In the genomic region with DNA sequence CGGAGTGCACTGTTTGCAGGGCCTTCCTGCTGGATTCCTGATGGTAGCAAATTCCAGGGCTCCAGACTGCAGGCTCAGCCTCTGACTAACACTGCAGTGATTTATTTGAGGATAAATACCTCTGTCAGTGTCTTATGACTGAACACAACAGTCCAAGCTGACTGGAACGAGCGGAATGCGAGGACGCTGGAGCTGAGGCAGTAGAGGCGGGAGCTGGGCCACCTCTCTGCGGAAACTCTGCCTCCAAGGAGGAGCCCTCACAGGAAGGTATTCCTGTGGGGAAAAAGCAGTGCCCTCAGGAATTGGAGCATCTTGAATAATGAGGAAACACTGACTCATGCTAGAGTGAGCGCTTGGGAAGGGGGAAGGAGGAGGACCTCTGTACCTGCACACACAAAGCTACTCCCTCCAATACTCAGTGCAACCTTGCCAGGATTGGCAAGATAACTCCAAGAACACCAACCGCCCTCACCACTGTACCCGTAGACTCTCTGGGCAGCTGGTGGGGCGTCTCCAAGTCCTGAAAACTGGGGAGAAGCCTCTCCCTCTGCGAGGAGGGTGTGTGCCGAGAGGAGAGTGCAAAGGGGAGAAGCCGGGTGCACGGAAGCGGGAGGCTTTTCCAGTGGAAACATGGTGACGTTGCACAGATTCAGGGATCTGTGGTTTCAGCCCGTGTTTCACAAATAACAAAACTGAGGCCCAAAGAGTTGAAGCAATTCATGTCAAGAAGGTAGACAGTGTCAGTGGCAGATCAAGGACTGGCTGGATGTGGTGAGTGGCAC, we compare ENCODE assay signal across 8 cellular contexts. TPM values are rescaled to one million over a fixed set of nuclear protein-coding genes. Genes with fewer than 3 reads are reported as not detected.
A peak's percentile ranks its signal among the peaks of the same experiment; 100 is the strongest.
DNase-seq lines count a peak whose midpoint lies in the region; ATAC-seq, FAIRE-seq and TF ChIP-seq lines count a peak whose summit lies in the region.

No MANE protein-coding gene starts in this region.

- no peak overlapping the region for H3K27ac Mint-ChIP-seq in activated naive CD4-positive, alpha-beta T cell treated with anti-CD3 and anti-CD28 coated beads, Interleukin-2, amount 10 ng/mL, durations not matched to agents 7 days and 5 days

- CTCF ChIA-PET in A549 (lab: Yijun Ruan, JAX): interaction anchor here (0.9 to 2.3 kb wide), 6 partner anchors 23 to 221 kb away, joined by 3 to 11 read pairs (median 3); no protein-coding TSS in a partner anchor
- CTCF ChIA-PET in activated naive CD4-positive, alpha-beta T cell treated with anti-CD3 and anti-CD28 coated beads, Interleukin-2, amount 10 ng/mL, durations not matched to agents 7 days and 5 days (lab: Charles Lee): no interaction called here

- intact Hi-C loops in lower lobe of right lung (cut with DNase I) (no loop called here), transverse colon (cut with DNase I; ENCODE audit: low total_unique reads) (no loop called here)

- no peaks in the 10 kb centered on the region for H3K27me3 Mint-ChIP-seq in activated naive CD4-positive, alpha-beta T cell treated with anti-CD3 and anti-CD28 coated beads, Interleukin-2, amount 10 ng/mL, durations not matched to agents 7 days and 5 days

- TF ChIP-seq POLR2A in A549 (IDR thresholded peaks at IDR 0.05; ENCODE audit: low read length): no peak
- no peak for TF ChIP-seq POLR2A in transverse colon (IDR thresholded peaks at IDR 0.05)

- peak; percentile 98 to 99 for ATAC-seq in A549
- peak; percentile 88 to 93 for ATAC-seq in lower lobe of right lung
- no peak for ATAC-seq in GM21367 (IDR thresholded peaks at IDR 0.05; ENCODE audit: unreplicated experiment)

- 14% methylated on average over 17 of the region's 18 CpGs for WGBS in A549 (ENCODE audit: missing lambda C conversion rate)
- 74% methylated on average over 18 of the region's 18 CpGs; no CpG with 5 or more reads in 1 of the 2 donors for WGBS in transverse colon (ENCODE audit: low coverage in 1 of 2), 2 donors

- in situ Hi-C loops in transverse colon (cut with MboI; ENCODE audit: low pct_ligation_motif_present in 1 of 4, low pct_unique_long_range_greater_than_20kb in 1 of 4, low sequenced_read_pairs in 3 of 4): no loop called here

- H3K9me3 ChIP-seq in A549 (no peaks in the 10 kb centered on the region), MG63 (no peaks in the 10 kb centered on the region), duodenal mucosa (ENCODE audit: control insufficient read depth in 1 of 2, low read length in 2 of 2) (no peaks in the 10 kb centered on the region), lower lobe of right lung (no peaks in the 10 kb centered on the region), transverse colon (no peaks in the 10 kb centered on the region)

- H3K36me3 Mint-ChIP-seq in activated naive CD4-positive, alpha-beta T cell treated with anti-CD3 and anti-CD28 coated beads, Interleukin-2, amount 10 ng/mL, durations not matched to agents 7 days and 5 days: peaks cover 51% of the 10 kb centered on the region

- TF ChIP-seq EP300 in A549 (IDR thresholded peaks at IDR 0.05) (peak in 1 of 2 experiments; percentile 44; a peak in 1 of 5 replicates), transverse colon (IDR thresholded peaks at IDR 0.05; ENCODE audit: low read depth) (peak; percentile 82)

- no peak for TF ChIP-seq CTCF in A549 (IDR thresholded peaks at IDR 0.05)
- no peak for TF ChIP-seq CTCF in lower lobe of right lung (IDR thresholded peaks at IDR 0.05)
- TF ChIP-seq CTCF in transverse colon (IDR thresholded peaks at IDR 0.05): no peak

- H3K36me3 ChIP-seq in MG63: peaks cover 25% of the 10 kb centered on the region
- peaks cover 0 to 5% of the 10 kb centered on the region in 2 donors for H3K36me3 ChIP-seq in duodenal mucosa (ENCODE audit: control insufficient read depth in 1 of 2, insufficient read depth in 2 of 2, low read length in 2 of 2)
- peaks cover 16% of the 10 kb centered on the region for H3K36me3 ChIP-seq in lower lobe of right lung
- H3K36me3 ChIP-seq in transverse colon: peaks cover 0 to 5% (median 2%) of the 10 kb centered on the region in 4 donors

- peak; percentile 27 to 34; a peak in 2 of 5 replicates for TF ChIP-seq RAD21 in A549 (conservative IDR thresholded peaks at IDR 0.05 in 1 of 2, IDR thresholded peaks at IDR 0.05 in 1 of 2)

- DNase-seq in A549 (ENCODE audit: low read depth in 1 of 2, low spot score in 1 of 2) (peak; percentile 79 to 93), MG63 (peak; percentile 95), lower lobe of right lung (no peak), transverse colon (peak; percentile 65), NCI-H69 (lab: John Stamatoyannopoulos, UW) (no peak)
- DNase-seq in activated naive CD4-positive, alpha-beta T cell treated with anti-CD3 and anti-CD28 coated beads, Interleukin-2, amount 10 ng/mL, durations not matched to agents 7 days and 5 days: no peak

- H3K4me2 ChIP-seq in A549: peak overlapping the region; percentile 80

- POLR2A ChIA-PET in A549 (lab: Yijun Ruan, JAX): interaction anchor here (0.7 to 1.8 kb wide), 4 partner anchors 28 to 1241 kb away, joined by 3 to 9 read pairs (median 6); a partner anchor contains a TSS

- peaks cover 10% of the 10 kb centered on the region for H3K9me3 Mint-ChIP-seq in activated naive CD4-positive, alpha-beta T cell treated with anti-CD3 and anti-CD28 coated beads, Interleukin-2, amount 10 ng/mL, durations not matched to agents 7 days and 5 days

- H3K4me3 ChIP-seq in A549: no peak overlapping the region
- no peak overlapping the region for H3K4me3 ChIP-seq in MG63
- H3K4me3 ChIP-seq in duodenal mucosa (ENCODE audit: low read depth in 1 of 2, low read length in 2 of 2): peak overlapping the region; percentile 6 to 50
- no peak overlapping the region for H3K4me3 ChIP-seq in lower lobe of right lung
- no peak overlapping the region for H3K4me3 ChIP-seq in transverse colon

- H3K4me1 Mint-ChIP-seq in activated naive CD4-positive, alpha-beta T cell treated with anti-CD3 and anti-CD28 coated beads, Interleukin-2, amount 10 ng/mL, durations not matched to agents 7 days and 5 days: peaks cover 3% of the 10 kb centered on the region

- H3K27me3 ChIP-seq in MG63: no peaks in the 10 kb centered on the region
- no peaks in the 10 kb centered on the region for H3K27me3 ChIP-seq in duodenal mucosa (ENCODE audit: control insufficient read depth in 1 of 2, insufficient read depth in 2 of 2, low read length in 2 of 2)
- no peaks in the 10 kb centered on the region for H3K27me3 ChIP-seq in lower lobe of right lung (ENCODE audit: low read depth)
- H3K27me3 ChIP-seq in transverse colon: no peaks in the 10 kb centered on the region

- H3K4me3 Mint-ChIP-seq in activated naive CD4-positive, alpha-beta T cell treated with anti-CD3 and anti-CD28 coated beads, Interleukin-2, amount 10 ng/mL, durations not matched to agents 7 days and 5 days: no peak overlapping the region

- H3K9ac ChIP-seq in duodenal mucosa (ENCODE audit: low read depth in 1 of 2, low read length in 2 of 2): peak overlapping the region in 1 of 2 donors; percentile 37

- H3K27ac ChIP-seq in A549: peak overlapping the region; percentile 67 to 84
- peak overlapping the region; percentile 23 for H3K27ac ChIP-seq in duodenal mucosa (ENCODE audit: low read depth, low read length)
- peak overlapping the region; percentile 69 for H3K27ac ChIP-seq in lower lobe of right lung
- H3K27ac ChIP-seq in transverse colon: peak overlapping the region; percentile 86 to 91 (median 88)

- FAIRE-seq in A549 (lab: Jason Lieb, UNC): peak; percentile 82

- peaks cover 46% of the 10 kb centered on the region for H3K4me1 ChIP-seq in A549
- peaks cover 16 to 25% of the 10 kb centered on the region in 2 donors for H3K4me1 ChIP-seq in duodenal mucosa (ENCODE audit: control insufficient read depth in 1 of 2, insufficient read depth in 2 of 2, low read length in 2 of 2)
- H3K4me1 ChIP-seq in lower lobe of right lung: peaks cover 36% of the 10 kb centered on the region
- H3K4me1 ChIP-seq in transverse colon: peaks cover 13 to 53% (median 21%) of the 10 kb centered on the region in 4 donors

TF ChIP-seq in A549, 52 proteins besides CTCF, POLR2A, EP300 and RAD21 (continues in another document):
- TF ChIP-seq TFCP2L1 (CRISPR knock-in tag; IDR thresholded peaks at IDR 0.05) (no peak), CHD2 (IDR thresholded peaks at IDR 0.05; ENCODE audit: low read length, partially characterized antibody) (no peak), HOXB5 (CRISPR knock-in tag; IDR thresholded peaks at IDR 0.05) (0 out of 2 replicates have a peak, but pooled peaks have one; percentile 77), FOSL2 (IDR thresholded peaks at IDR 0.05) (peak; percentile 27; the same call in 1 of the 2 replicates), FOSL2 (CRISPR knock-in tag; IDR thresholded peaks at IDR 0.05) (peak; percentile 87), NR3C1 (IDR thresholded peaks at IDR 0.05) (no peak), MAZ (IDR thresholded peaks at IDR 0.05; ENCODE audit: borderline replicate concordance, low read depth, low read length) (no peak)
- TF ChIP-seq, protein P1, sequence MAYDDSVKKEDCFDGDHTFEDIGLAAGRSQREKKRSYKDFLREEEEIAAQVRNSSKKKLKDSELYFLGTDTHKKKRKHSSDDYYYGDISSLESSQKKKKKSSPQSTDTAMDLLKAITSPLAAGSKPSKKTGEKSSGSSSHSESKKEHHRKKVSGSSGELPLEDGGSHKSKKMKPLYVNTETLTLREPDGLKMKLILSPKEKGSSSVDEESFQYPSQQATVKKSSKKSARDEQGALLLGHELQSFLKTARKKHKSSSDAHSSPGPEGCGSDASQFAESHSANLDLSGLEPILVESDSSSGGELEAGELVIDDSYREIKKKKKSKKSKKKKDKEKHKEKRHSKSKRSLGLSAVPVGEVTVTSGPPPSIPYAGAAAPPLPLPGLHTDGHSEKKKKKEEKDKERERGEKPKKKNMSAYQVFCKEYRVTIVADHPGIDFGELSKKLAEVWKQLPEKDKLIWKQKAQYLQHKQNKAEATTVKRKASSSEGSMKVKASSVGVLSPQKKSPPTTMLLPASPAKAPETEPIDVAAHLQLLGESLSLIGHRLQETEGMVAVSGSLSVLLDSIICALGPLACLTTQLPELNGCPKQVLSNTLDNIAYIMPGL (CRISPR knock-in tag; IDR thresholded peaks at IDR 0.05; ENCODE audit: borderline replicate concordance): no peak

RNA-seq across cellular contexts. Expression of a gene that starts 43.0 kb away (rescaled TPM):
- polyA plus RNA-seq in A549 (2011; rRNA removed) (26.3 and 28.1 TPM in 2 replicates), A549 (2017; fragmentation: RNase III; extraction: RNeasy Plus Mini Kit Qiagen cat#74134 plus additional on column Dnase treatment) (22.0 to 24.7 TPM (median 24.2 TPM) in 3 replicates)
- 29.7 and 37.9 TPM in 2 replicates for polyA plus RNA-seq in A549 (2012; cell fraction: cytosol; rRNA removed)
- 47.0 and 48.7 TPM in 2 replicates for polyA plus RNA-seq in A549 (2012; cell fraction: nucleus; rRNA removed)
- polyA minus RNA-seq in A549 (2011; rRNA and poly(A)+ RNA removed): 20.6 and 22.9 TPM in 2 replicates
- 21.1 and 42.2 TPM in 2 replicates for total RNA-seq in MG63 (2014; rRNA removed; shearing (Covaris generic); ENCODE audit: low replicate concordance)
- total RNA-seq in lower lobe of right lung (45.5 TPM), transverse colon (100 to 1,000 TPM in 1 of 4 donors, 10 to 100 TPM in 3; 67.3 to 175 (median 95.0) TPM)

Comparison
In these comparisons a context has a peak if more than half of its experiments do, and no peak if none do; other contexts are left out.
1. DNase-seq: peak in A549 (2 of 2), MG63 (single experiment) and transverse colon (single experiment); none in lower lobe of right lung (single experiment), activated naive CD4-positive, alpha-beta T cell treated with anti-CD3 and anti-CD28 coated beads, Interleukin-2, amount 10 ng/mL, durations not matched to agents 7 days and 5 days (single experiment) and NCI-H69 (single experiment).
2. H3K27ac ChIP-seq: peak in every context shown above with its lines; median percentile 88 in transverse colon; 76 in A549; 69 in lower lobe of right lung; 23 in duodenal mucosa.
3. H3K4me3 ChIP-seq: peak in duodenal mucosa (2 of 2); none in A549 (single experiment), MG63 (single experiment), lower lobe of right lung (single experiment) and transverse colon (0 of 4).